Comparison of ENCODE assay signal across 3 cellular contexts in the genomic region with DNA sequence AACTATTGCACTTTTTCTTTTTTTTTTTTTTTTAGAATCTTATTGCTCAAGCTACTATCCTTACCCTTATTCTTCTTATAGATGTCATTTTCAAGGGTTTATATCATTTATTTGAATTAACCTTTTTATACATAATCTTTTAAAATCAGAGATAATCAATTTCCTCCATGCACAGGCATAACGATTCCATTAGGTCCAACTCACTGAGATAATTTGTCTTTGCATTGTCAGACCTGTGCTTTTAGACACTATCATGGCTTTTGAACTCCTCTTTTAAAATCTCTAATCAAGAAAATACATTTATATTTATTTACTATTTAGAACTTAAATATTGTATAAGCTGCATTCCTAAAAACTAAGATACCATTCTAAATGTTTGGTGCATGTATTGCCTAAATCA.
"Had no signal": no experiment of that assay in that cellular context is flagged by ENCODE, and none has a peak within 500 bp of the region (broad histone marks: within the 10 kb centered on the region; RNA-seq: fewer than 3 reads in every experiment).

No MANE protein-coding gene starts in this region.

- ATAC-seq: GM12878 had no signal

- DNase-seq: GDM1, GF-D8 had no signal

- H3K4me3 ChIP-seq: GM12878 had no signal
